ENCODE assay signal across 16 cellular contexts in the genomic region with DNA sequence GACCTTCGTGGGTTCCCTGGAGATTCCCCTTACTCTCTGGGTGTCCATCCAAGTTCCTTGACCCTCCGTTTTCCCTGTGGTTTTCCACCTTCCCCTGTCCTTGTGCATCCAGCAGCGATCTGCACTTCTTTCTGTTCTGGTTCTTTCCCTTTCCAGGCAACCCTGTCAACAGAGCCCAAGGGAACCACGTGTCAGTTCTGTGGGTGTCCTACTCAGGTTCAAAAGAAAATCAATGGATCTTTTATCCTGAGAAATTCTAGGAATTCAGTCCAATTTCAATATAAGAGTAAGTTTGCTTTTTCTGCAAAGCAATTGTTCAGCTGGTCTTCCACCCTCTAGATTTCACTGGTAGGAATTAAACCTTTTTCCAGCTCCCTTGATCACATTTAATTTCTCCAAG.
"Had no signal": no experiment of that assay in that cellular context is flagged by ENCODE, and none has a peak within 500 bp of the region (broad histone marks: within the 10 kb centered on the region; RNA-seq: fewer than 3 reads in every experiment).

No MANE protein-coding gene starts in this region.

- H3K4me3 Mint-ChIP-seq: endodermal cell; naive thymus-derived CD8-positive, alpha-beta T cell had no signal

- H3K36me3 ChIP-seq: ovary had no signal

- H3K36me3 Mint-ChIP-seq: naive thymus-derived CD8-positive, alpha-beta T cell had no signal

- H3K4me2 ChIP-seq: smooth muscle cell had no signal

- H3K9me3 ChIP-seq: mucosa of descending colon, ovary had no signal

- ATAC-seq: left lobe of liver; mucosa of descending colon; naive thymus-derived CD8-positive, alpha-beta T cell; right cardiac atrium had no signal

- H3K4me3 ChIP-seq: coronary artery, mucosa of descending colon, ovary, smooth muscle cell had no signal

- H3K27ac Mint-ChIP-seq: endodermal cell; naive thymus-derived CD8-positive, alpha-beta T cell had no signal

- H3K27me3 ChIP-seq: ovary had no signal

- DNase-seq: effector CD4-positive, alpha-beta T cell; endodermal cell; foreskin melanocyte; head of caudate nucleus; hippocampal formation; islet precursor cell; mucosa of descending colon; naive thymus-derived CD8-positive, alpha-beta T cell; nucleus accumbens; ovary; right cardiac atrium; stimulated activated CD4-positive, alpha-beta T cell treated with anti-CD3 and anti-CD28 coated beads, Interleukin-2, amount 100 ng/mL, for 48 hours; stimulated activated naive CD4-positive, alpha-beta T cell treated with Interleukin-2 at 50 U/mL for 16 hours had no signal

- H3K9me3 Mint-ChIP-seq: endodermal cell had no signal

- H3K27ac ChIP-seq: coronary artery, ovary had no signal

- H3K4me1 Mint-ChIP-seq: endodermal cell; naive thymus-derived CD8-positive, alpha-beta T cell had no signal
